21 cellular contexts compared by ENCODE assay signal in genomic region chr9:84617415-84617814, GRCh38. TPM values are rescaled to one million over a fixed set of nuclear protein-coding genes. Genes with fewer than 3 reads are reported as not detected.
DNase-seq lines count a peak whose midpoint lies in the region; ATAC-seq and TF ChIP-seq lines count a peak whose summit lies in the region.
"Had no signal": no experiment of that assay in that cellular context is flagged by ENCODE, and none has a peak within 500 bp of the region (broad histone marks: within the 10 kb centered on the region; RNA-seq: fewer than 3 reads in every experiment).

No MANE protein-coding gene starts in this region.

- H3K4me1 Mint-ChIP-seq in glutamatergic neuron (ENCODE audit: low read depth, unreplicated experiment), result peaks cover 53% of the 10 kb centered on the region

- H3K9me3 ChIP-seq in A673 (ENCODE audit: low read depth, low read length, poor library complexity, severe bottlenecking), result no peaks in the 10 kb centered on the region
- H3K9me3 ChIP-seq: HAP-1 had no signal

- POLR2A ChIA-PET in A673 (lab: Charles Lee; ENCODE audit: low non-redundant PET), result no interaction called here

- no TSS peak for BruUV-seq in A673 (replicated peaks; lab: Mats Ljungman, UMichigan)

- H3K4me3 Mint-ChIP-seq in glutamatergic neuron (ENCODE audit: unreplicated experiment), result peak overlapping the region; percentile 35
- H3K4me3 Mint-ChIP-seq: CD14-positive monocyte; T-helper 1 cell treated with Interleukin-12 subunit alpha and Interleukin-12 subunit beta and Interleukin-4 antibody, amounts not matched to agents 30 μg/mL and 1 μg/mL, for 36 hours had no signal

- H3K27ac Mint-ChIP-seq in glutamatergic neuron (ENCODE audit: unreplicated experiment), result peak overlapping the region; percentile 91
- H3K27ac Mint-ChIP-seq: CD14-positive monocyte; T-helper 1 cell treated with Interleukin-12 subunit alpha and Interleukin-12 subunit beta and Interleukin-4 antibody, amounts not matched to agents 30 μg/mL and 1 μg/mL, for 36 hours had no signal

- CTCF ChIA-PET in A673 (lab: Charles Lee), result no interaction called here

- no peak for TF ChIP-seq CTCF in A673 (conservative IDR thresholded peaks at IDR 0.05; ENCODE audit: low read depth, low read length)
- TF ChIP-seq CTCF in glutamatergic neuron (IDR thresholded peaks at IDR 0.05; ENCODE audit: partially characterized antibody, unreplicated experiment), result no peak

- intact Hi-C loops in A673 (cut with micrococcal nuclease; ENCODE audit: unreplicated experiment), result no loop called here

- H3K36me3 ChIP-seq in A673 (ENCODE audit: insufficient read depth, low read length, poor library complexity, severe bottlenecking), result no peaks in the 10 kb centered on the region
- H3K36me3 ChIP-seq: HAP-1 had no signal

- H3K9me3 Mint-ChIP-seq in glutamatergic neuron (ENCODE audit: unreplicated experiment), result peaks cover 3% of the 10 kb centered on the region
- H3K9me3 Mint-ChIP-seq: T-helper 1 cell treated with Interleukin-12 subunit alpha and Interleukin-12 subunit beta and Interleukin-4 antibody, amounts not matched to agents 30 μg/mL and 1 μg/mL, for 36 hours had no signal

- no peaks in the 10 kb centered on the region for H3K4me1 ChIP-seq in A673 (ENCODE audit: insufficient read depth, low read length, poor library complexity, severe bottlenecking)
- H3K4me1 ChIP-seq: HAP-1 had no signal

- no peak overlapping the region for H3K4me3 ChIP-seq in A673 (ENCODE audit: low read depth, low read length, poor library complexity, severe bottlenecking)
- H3K4me3 ChIP-seq: HAP-1, PC-9 had no signal

- no peak for ATAC-seq in HG02623 (IDR thresholded peaks at IDR 0.05; ENCODE audit: unreplicated experiment)
- ATAC-seq: HepG2 had no signal

- H3K36me3 Mint-ChIP-seq in glutamatergic neuron (ENCODE audit: unreplicated experiment), result no peaks in the 10 kb centered on the region
- H3K36me3 Mint-ChIP-seq: CD14-positive monocyte had no signal

- peak; percentile 1 for DNase-seq in A673 (ENCODE audit: low spot score)
- peak; percentile 67 for DNase-seq in D341Med (ENCODE audit: low spot score)
- peak; percentile 50 to 73 for DNase-seq in NCI-H524 (lab: John Stamatoyannopoulos, UW)
- DNase-seq in glutamatergic neuron, result no peak
- no peak for DNase-seq in Kasumi-1 (lab: John Stamatoyannopoulos, UW)
- no peak for DNase-seq in NCI-H187 (lab: John Stamatoyannopoulos, UW)
- DNase-seq: DMS153, GF-D8, KBM-7, MV-4-11, NCI-H2081 treated with DMSO at 0.1 percent for 48 hours, NCI-H345, NCI-H526 treated with DMSO at 0.1 percent for 48 hours, PC-9, SIG-M5 had no signal

- H3K27me3 Mint-ChIP-seq in glutamatergic neuron (ENCODE audit: unreplicated experiment), result no peaks in the 10 kb centered on the region

- peaks cover 6% of the 10 kb centered on the region for H3K27me3 ChIP-seq in A673 (replicated peaks; ENCODE audit: insufficient read depth, low read depth, low read length, poor library complexity)

- H3K27ac ChIP-seq in A673 (ENCODE audit: low read depth, low read length, poor library complexity, severe bottlenecking), result no peak overlapping the region
- H3K27ac ChIP-seq: PC-9, RWPE1 had no signal

RNA-seq across cellular contexts. Expression of gene NTRK2, which starts 52.1 kb away (rescaled TPM):
- total RNA-seq in A673 (2021) (0.04 and 0.06 TPM in 2 replicates), glutamatergic neuron (ENCODE audit: unreplicated experiment) (2.1 TPM)
- total RNA-seq: HepG2, PC-9 had no signal

Comparison
In these comparisons a context has a peak if more than half of its experiments do, and no peak if none do; other contexts are left out.
1. DNase-seq: peak in A673 (single experiment), D341Med (single experiment) and NCI-H524 (2 of 2); none in glutamatergic neuron (single experiment), Kasumi-1 (0 of 2) and NCI-H187 (0 of 2).